In genomic region chr16:176514-177379, GRCh38 we compare ENCODE assay signal across 12 cellular contexts. TPM values are rescaled to one million over a fixed set of nuclear protein-coding genes. Genes with fewer than 3 reads are reported as not detected.
DNase-seq lines count a peak whose midpoint lies in the region; ATAC-seq, FAIRE-seq and TF ChIP-seq lines count a peak whose summit lies in the region.
"Not testable (repeated sequence)": the region's sequence is repeated elsewhere in the genome, so short reads cannot be mapped to it uniquely, and the experiment has no call there.
"Had no signal": no experiment of that assay in that cellular context is flagged by ENCODE, and none has a peak within 500 bp of the region (broad histone marks: within the 10 kb centered on the region; RNA-seq: fewer than 3 reads in every experiment).

HBA1 (plus strand) TSS chr16:176680; CDS start chr16:176717, 37 bp downstream.

- H3K36me3 ChIP-seq in HEK293 (ENCODE audit: control insufficient read depth in 2 of 2, insufficient read depth in 1 of 2, low read length in 2 of 2); GM12878 (ENCODE audit: control insufficient read depth in 2 of 2, insufficient read depth in 2 of 2, low read length in 1 of 2); spleen; vagina: not testable (repeated sequence)

- H3K4me1 Mint-ChIP-seq in activated CD8-positive, alpha-beta T cell treated with anti-CD3 and anti-CD28 coated beads, Interleukin-2, amount 10 ng/mL, durations not matched to agents 7 days and 5 days (ENCODE audit: low read depth), result peaks cover 26% of the 10 kb centered on the region
- H3K4me1 Mint-ChIP-seq in naive thymus-derived CD8-positive, alpha-beta T cell, result peaks cover 1 to 27% (median 20%) of the 10 kb centered on the region in 4 donors

- peaks cover 48% of the 10 kb centered on the region for H3K27me3 Mint-ChIP-seq in activated CD8-positive, alpha-beta T cell treated with anti-CD3 and anti-CD28 coated beads, Interleukin-2, amount 10 ng/mL, durations not matched to agents 7 days and 5 days (ENCODE audit: low read depth)
- peaks cover 20 to 42% (median 37%) of the 10 kb centered on the region in 5 donors for H3K27me3 Mint-ChIP-seq in naive thymus-derived CD8-positive, alpha-beta T cell

- H3K4me3 Mint-ChIP-seq in activated CD8-positive, alpha-beta T cell treated with anti-CD3 and anti-CD28 coated beads, Interleukin-2, amount 10 ng/mL, durations not matched to agents 7 days and 5 days, result not testable (repeated sequence)
- H3K4me3 Mint-ChIP-seq in naive thymus-derived CD8-positive, alpha-beta T cell, result peak within 1 kb of the TSS in 9 of 10 donors; percentile 28 to 69 (median 58)

- H3K27ac ChIP-seq in HEK293 (ENCODE audit: extremely low read depth, low read depth, low read length); GM12878 (ENCODE audit: control insufficient read depth, insufficient read depth); spleen; vagina: not testable (repeated sequence)

- CTCF ChIA-PET in HEK293 (lab: Yijun Ruan, JAX), result interaction anchor here (1.2 kb wide), 1 partner anchor 71 kb away, joined by 3 read pairs; no protein-coding TSS in a partner anchor
- CTCF ChIA-PET in activated CD8-positive, alpha-beta T cell treated with anti-CD3 and anti-CD28 coated beads, Interleukin-2, amount 10 ng/mL, durations not matched to agents 7 days and 5 days (lab: Charles Lee), result interaction anchor here (1.6 kb wide), 1 partner anchor 70 kb away, joined by 6 read pairs; no protein-coding TSS in a partner anchor
- CTCF ChIA-PET in GM12878 (lab: Yijun Ruan, JAX), result not testable (repeated sequence)

- intact Hi-C loops in GM12878 (cut with micrococcal nuclease; ENCODE audit: unreplicated experiment); left colon (cut with DNase I, micrococcal nuclease); spleen (cut with DNase I; ENCODE audit: low total_unique reads); vagina (cut with DNase I): not testable (repeated sequence)

- not testable (repeated sequence) for H3K27ac Mint-ChIP-seq in activated CD8-positive, alpha-beta T cell treated with anti-CD3 and anti-CD28 coated beads, Interleukin-2, amount 10 ng/mL, durations not matched to agents 7 days and 5 days; naive thymus-derived CD8-positive, alpha-beta T cell

- peaks cover 6 to 10% of the 10 kb centered on the region in 2 experiments for H3K27me3 ChIP-seq in GM12878 (replicated peaks in 1 of 2; ENCODE audit: control insufficient read depth in 2 of 2, insufficient read depth in 2 of 2, low read length in 1 of 2)
- peaks cover 7 to 87% (median 58%) of the 10 kb centered on the region in 7 donors for H3K27me3 ChIP-seq in spleen (replicated peaks in 1 of 7)
- H3K27me3 ChIP-seq in vagina, result peaks cover 12% of the 10 kb centered on the region

- not testable (repeated sequence) for TF ChIP-seq CTCF in HEK293 (tag by site-specific recombination; IDR thresholded peaks at IDR 0.05); GM12878 (IDR thresholded peaks at IDR 0.05 in 2 of 3, conservative IDR thresholded peaks at IDR 0.05 in 1 of 3; ENCODE audit: control insufficient read depth in 2 of 3, extremely low read depth in 1 of 3, insufficient read depth in 1 of 3, low read depth in 3 of 3, low read length in 3 of 3); spleen (IDR thresholded peaks at IDR 0.05 in 8 of 11, conservative IDR thresholded peaks at IDR 0.05 in 3 of 11); vagina (IDR thresholded peaks at IDR 0.05)

- BruUV-seq in GM12878 (replicated peaks; lab: Mats Ljungman, UMichigan), result not testable (repeated sequence)

- H3K79me2 ChIP-seq in GM12878 (ENCODE audit: control insufficient read depth, insufficient read depth, low read length), result not testable (repeated sequence)

- H2AFZ ChIP-seq in GM12878 (ENCODE audit: control insufficient read depth, low read depth, low read length), result not testable (repeated sequence)

- not testable (repeated sequence) for H3K4me1 ChIP-seq in HEK293 (ENCODE audit: control insufficient read depth, insufficient read depth, low read length); GM12878 (ENCODE audit: control insufficient read depth, insufficient read depth, low read length)
- H3K4me1 ChIP-seq in spleen, result peaks cover 11 to 52% (median 22%) of the 10 kb centered on the region in 6 donors
- peaks cover 22% of the 10 kb centered on the region for H3K4me1 ChIP-seq in vagina

- H4K20me1 ChIP-seq in GM12878 (ENCODE audit: control insufficient read depth, insufficient read depth), result not testable (repeated sequence)

- not testable (repeated sequence) for H3K9ac ChIP-seq in GM12878 (ENCODE audit: control insufficient read depth, insufficient read depth, low read length)

- H3K4me3 ChIP-seq in HEK293 (ENCODE audit: low read depth, low read length); GM12878; vagina: not testable (repeated sequence)
- H3K4me3 ChIP-seq in spleen, result peak within 1 kb of the TSS in 1 of 8 donors; percentile 51

- not testable (repeated sequence) for FAIRE-seq in GM12878 (lab: Jason Lieb, UNC); frontal cortex (lab: Jason Lieb, UNC)

- TF ChIP-seq POLR2A in GM12878 (IDR thresholded peaks at IDR 0.05; ENCODE audit: low read depth, low read length); spleen (IDR thresholded peaks at IDR 0.05); vagina (IDR thresholded peaks at IDR 0.05): not testable (repeated sequence)

- TF ChIP-seq EP300 in GM12878 (IDR thresholded peaks at IDR 0.05; ENCODE audit: borderline replicate concordance in 1 of 2, control insufficient read depth in 1 of 2, low read depth in 2 of 2, low read length in 2 of 2), result not testable (repeated sequence)

- not testable (repeated sequence) for DNase-seq in activated CD8-positive, alpha-beta T cell treated with anti-CD3 and anti-CD28 coated beads, Interleukin-2, amount 10 ng/mL, durations not matched to agents 7 days and 5 days; GM12878 (ENCODE audit: low read depth, low spot score); frontal cortex (ENCODE audit: low spot score in 2 of 2); left colon; spleen; vagina (ENCODE audit: extremely low spot score in 2 of 2)
- peak in 1 of 10 donors; percentile 21 for DNase-seq in naive thymus-derived CD8-positive, alpha-beta T cell

- RAD21 ChIA-PET in GM12878 (lab: Charles Lee; ENCODE audit: unreplicated experiment), result not testable (repeated sequence)

- POLR2A ChIA-PET in HEK293 (lab: Yijun Ruan, JAX); activated CD8-positive, alpha-beta T cell treated with anti-CD3 and anti-CD28 coated beads, Interleukin-2, amount 10 ng/mL, durations not matched to agents 7 days and 5 days (lab: Charles Lee); GM12878 (lab: Charles Lee); naive thymus-derived CD8-positive, alpha-beta T cell (lab: Charles Lee): not testable (repeated sequence)

- not testable (repeated sequence) for H3K4me2 ChIP-seq in GM12878 (ENCODE audit: control insufficient read depth, insufficient read depth)

- SMC1A ChIA-PET in GM12878 (lab: Charles Lee; ENCODE audit: uncharacterized antibody, unreplicated experiment), result not testable (repeated sequence)

- not testable (repeated sequence) for TF ChIP-seq RAD21 in GM12878 (IDR thresholded peaks at IDR 0.05; ENCODE audit: insufficient read depth, low read depth, low read length)

- in situ Hi-C loops in GM12878 (cut with MboI), result not testable (repeated sequence)

- not testable (repeated sequence) for H3K9me3 ChIP-seq in HEK293 (ENCODE audit: control insufficient read depth, insufficient read depth, low read depth, low read length); GM12878 (replicated peaks; ENCODE audit: control insufficient read depth, insufficient read depth, low read length); spleen; vagina

- WGBS in GM12878 (ENCODE audit: insufficient coverage, insufficient replicate concordance, low lambda C conversion rate, missing lambda C conversion rate), result 11% methylated on average over 47 of the region's 84 CpGs
- WGBS in spleen, 5 donors, result 5 to 18% (median 8%) methylated on average over 10 to 42 of the region's 84 CpGs

- peak; percentile 63 for ATAC-seq in activated CD8-positive, alpha-beta T cell treated with anti-CD3 and anti-CD28 coated beads, Interleukin-2, amount 10 ng/mL, durations not matched to agents 7 days and 5 days
- ATAC-seq in GM12878 (peak; percentile 19; the same call in 2 of the 3 replicates), left colon (peak; percentile 50)
- ATAC-seq in naive thymus-derived CD8-positive, alpha-beta T cell, result peak; percentile 31 to 37

- not testable (repeated sequence) for H3K36me3 Mint-ChIP-seq in activated CD8-positive, alpha-beta T cell treated with anti-CD3 and anti-CD28 coated beads, Interleukin-2, amount 10 ng/mL, durations not matched to agents 7 days and 5 days (ENCODE audit: low read depth); naive thymus-derived CD8-positive, alpha-beta T cell

- H3K9me3 Mint-ChIP-seq in activated CD8-positive, alpha-beta T cell treated with anti-CD3 and anti-CD28 coated beads, Interleukin-2, amount 10 ng/mL, durations not matched to agents 7 days and 5 days (ENCODE audit: insufficient read depth); naive thymus-derived CD8-positive, alpha-beta T cell: not testable (repeated sequence)

RNA-seq across cellular contexts. Expression of gene HBA1, which starts in this region (rescaled TPM):
- total RNA-seq in activated CD8-positive, alpha-beta T cell treated with anti-CD3 and anti-CD28 coated beads, Interleukin-2, amount 10 ng/mL, durations not matched to agents 7 days and 5 days, result not detected
- total RNA-seq in GM12878 (2013; cell fraction: nucleolus; rRNA removed), result not detected in 2 replicates
- 0.28 TPM in 1 of 2 replicates, not detected in the other for total RNA-seq in GM12878 (2014; rRNA removed)
- total RNA-seq in GM12878 (2014; rRNA removed; fragmentation: Illumina TruSeq; extraction: Trizol), result not detected in 2 replicates
- total RNA-seq in GM12878 (2021), result 1.9 and 2.4 TPM in 2 replicates
- polyA plus RNA-seq in GM12878 (2011; ENCODE audit: low read depth), result not detected
- 0.63 and 3.5 TPM in 2 replicates for polyA plus RNA-seq in GM12878 (2011; rRNA removed)
- polyA plus RNA-seq in GM12878 (2011; cell fraction: cytosol; rRNA removed), result 13.0 and 16.9 TPM in 2 replicates
- 10.8 and 15.8 TPM in 2 replicates for polyA plus RNA-seq in GM12878 (2011; cell fraction: nucleus; rRNA removed)
- 1.2 TPM in 1 of 2 replicates, not detected in the other for polyA plus RNA-seq in GM12878 (2012)
- polyA plus RNA-seq in GM12878 (2014; fragmentation: Illumina TruSeq; extraction: Trizol), result not detected in 2 replicates
- polyA plus RNA-seq in GM12878 (2014; fragmentation: Nextera tagmentation; extraction: Ambion mirVana), result under 1 TPM in 1 of 2 experiments, not detected in 1; 0.33 TPM
- polyA plus RNA-seq in GM12878 (2014; rRNA removed), result 0.32 and 0.83 TPM in 2 replicates
- polyA plus RNA-seq in GM12878 (2016; fragmentation: Nextera tagmentation; extraction: Ambion mirVana), result not detected
- 4.2 and 6.9 TPM in 2 replicates for polyA minus RNA-seq in GM12878 (2011; rRNA and poly(A)+ RNA removed)
- 10.0 TPM in 1 of 2 replicates, not detected in the other for polyA minus RNA-seq in GM12878 (2011; cell fraction: cytosol; rRNA and poly(A)+ RNA removed)
- 2.4 and 3.0 TPM in 2 replicates for polyA minus RNA-seq in GM12878 (2011; cell fraction: nucleus; rRNA and poly(A)+ RNA removed)
- 371 TPM for total RNA-seq in frontal cortex
- total RNA-seq in left colon, result 10 to 100 TPM in 1 of 2 donors, 1 to 10 TPM in 1; 2.4 to 20.8 TPM
- total RNA-seq in naive thymus-derived CD8-positive, alpha-beta T cell, result not detected
- 1 to 10 TPM in 1 of 3 donors, not detected in 2; 1.7 TPM for polyA plus RNA-seq in naive thymus-derived CD8-positive, alpha-beta T cell
- total RNA-seq in spleen, result over 10,000 TPM in 1 of 7 donors, 1,000 to 10,000 TPM in 4, 100 to 1,000 TPM in 2; 276 to 25,333 (median 6,594) TPM
- 1,000 to 10,000 TPM in 1 of 3 donors, 100 to 1,000 TPM in 1, 10 to 100 TPM in 1; 77.8 to 2,221 (median 120) TPM for polyA plus RNA-seq in spleen
- total RNA-seq in vagina, result 523 TPM
- total RNA-seq: G401, Peyer's patch, pulmonary artery endothelial cell had no signal
- polyA plus RNA-seq: SK-N-SH had no signal

Comparison
In these comparisons a context has a peak if more than half of its experiments do, and no peak if none do; other contexts are left out.
1. Peak in ATAC-seq in activated CD8-positive, alpha-beta T cell treated with anti-CD3 and anti-CD28 coated beads, Interleukin-2, amount 10 ng/mL, durations not matched to agents 7 days and 5 days; RNA of the gene not detected or under 1 TPM.